ENCODE assay signal across 12 cellular contexts in the genomic region with DNA sequence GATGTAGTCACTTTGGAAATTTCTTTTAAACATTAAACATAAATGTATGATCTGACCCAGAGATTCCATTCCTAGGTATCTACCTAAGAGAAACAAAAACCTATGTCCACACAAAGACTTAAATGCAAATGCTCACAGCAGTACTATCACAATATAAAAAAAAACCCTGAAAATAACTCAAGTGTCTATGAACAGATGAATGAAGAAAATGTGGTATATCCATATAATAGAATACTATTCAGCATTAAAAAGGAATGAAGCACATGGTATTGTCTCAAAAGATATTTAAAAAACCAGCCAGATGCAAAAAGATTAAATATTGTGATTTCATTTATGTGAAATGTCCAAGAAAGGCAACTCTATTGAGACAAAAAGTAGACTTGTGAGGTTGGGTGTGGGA. TPM values are rescaled to one million over a fixed set of nuclear protein-coding genes. Genes with fewer than 3 reads are reported as not detected.
"Had no signal": no experiment of that assay in that cellular context is flagged by ENCODE, and none has a peak within 500 bp of the region (broad histone marks: within the 10 kb centered on the region; RNA-seq: fewer than 3 reads in every experiment).

No MANE protein-coding gene starts in this region.

- H3K9ac ChIP-seq: GM23248 had no signal

- H3K27ac ChIP-seq: GM23248 had no signal

- H3K4me3 Mint-ChIP-seq: GM23338, H9, HFFc6 had no signal

- H2AFZ ChIP-seq: GM23248, GM23338 had no signal

- H3K4me1 ChIP-seq: HAP-1 had no signal

- H3K27ac Mint-ChIP-seq: GM23338, H9, HFFc6 had no signal

- H3K4me3 ChIP-seq: GM23248, GM23338, HAP-1 had no signal

- DNase-seq: GM23248, GOT3, H7, H9, HCEC 1CT, HFFc6 had no signal

- FAIRE-seq: H1, H54 had no signal

- H3K4me1 Mint-ChIP-seq: GM23338, H9 had no signal

- H3K4me2 ChIP-seq: GM23338 had no signal

- ATAC-seq: GM23338, HCT116 had no signal

RNA-seq across cellular contexts. Expression of a gene that starts 57.6 kb away (rescaled TPM):
- total RNA-seq: GM23338, H4 had no signal
